In the genomic region with DNA sequence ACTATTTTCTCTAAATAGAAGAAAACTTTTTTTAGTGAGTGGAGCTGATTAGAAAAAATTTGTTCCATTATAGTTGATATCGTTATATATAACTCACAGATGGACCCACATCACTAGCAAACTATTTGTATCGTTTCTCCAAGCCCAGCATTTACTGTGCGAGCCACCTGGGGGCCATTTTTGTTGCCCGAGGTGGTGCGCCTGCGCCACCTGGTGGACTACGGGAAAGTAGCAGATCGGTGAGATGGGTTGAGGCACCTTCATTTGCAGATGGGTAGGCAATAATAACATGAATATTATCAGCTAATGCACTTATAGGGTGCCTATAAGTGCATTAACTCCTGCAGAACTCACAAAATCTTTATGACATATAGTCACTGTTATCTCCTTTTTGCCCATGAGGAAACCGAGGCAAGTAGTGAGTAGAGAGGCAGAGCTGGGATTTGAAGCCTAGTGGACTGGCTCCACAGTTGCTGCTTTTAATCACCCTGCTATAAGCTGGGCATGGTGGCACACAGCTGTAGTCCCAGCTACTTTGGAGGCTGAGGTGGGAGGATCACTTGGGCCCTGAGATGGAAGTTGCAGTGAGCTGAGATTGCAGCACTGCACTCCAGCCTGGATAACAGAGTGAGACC, we compare ENCODE assay signal across 1 cellular context.
TF ChIP-seq lines count a peak whose summit lies in the region.

No MANE protein-coding gene starts in this region.

TF ChIP-seq in H1, 55 proteins besides CTCF, POLR2A, EP300 and RAD21:
- TF ChIP-seq YY1 (IDR thresholded peaks at IDR 0.05; ENCODE audit: low read depth, low read length) = peak; percentile 95
- no peak for TF ChIP-seq SP4 (IDR thresholded peaks at IDR 0.05; ENCODE audit: low read length)
- TF ChIP-seq SIN3A (conservative IDR thresholded peaks at IDR 0.05 in 1 of 2, IDR thresholded peaks at IDR 0.05 in 1 of 2; ENCODE audit: low read depth in 1 of 2, low read length in 2 of 2) = no peak
